ENCODE assay signal across 30 cellular contexts in genomic region chr5:3047212-3047774, GRCh38.
"Had no signal": no experiment of that assay in that cellular context is flagged by ENCODE, and none has a peak within 500 bp of the region (broad histone marks: within the 10 kb centered on the region; RNA-seq: fewer than 3 reads in every experiment).

No MANE protein-coding gene starts in this region.

- H3K9me3 ChIP-seq: ascending aorta, breast epithelium had no signal

- H3K4me3 Mint-ChIP-seq: activated CD4-positive, alpha-beta memory T cell treated with anti-CD3 and anti-CD28 coated beads for 36 hours; activated CD4-positive, alpha-beta T cell treated with anti-CD3 and anti-CD28 coated beads for 36 hours; activated CD4-positive, alpha-beta T cell treated with anti-CD3 and anti-CD28 coated beads, Interleukin-2, amount 10 ng/mL, durations not matched to agents 24 days and 14 days; activated CD8-positive, alpha-beta memory T cell treated with anti-CD3 and anti-CD28 coated beads, Interleukin-2, amount 10 ng/mL, durations not matched to agents 7 days and 5 days; activated CD8-positive, alpha-beta T cell treated with anti-CD3 and anti-CD28 coated beads, Interleukin-2, amount 10 ng/mL, durations not matched to agents 7 days and 5 days; activated naive CD4-positive, alpha-beta T cell treated with anti-CD3 and anti-CD28 coated beads for 36 hours; activated naive CD8-positive, alpha-beta T cell treated with anti-CD3 and anti-CD28 coated beads, Interleukin-2, amount 10 ng/mL, durations not matched to agents 7 days and 5 days; activated T-helper 1 cell treated with anti-CD3 and anti-CD28 coated beads, Interleukin-12 subunit alpha, Interleukin-12 subunit beta, Interleukin-2, Interleukin-4 antibody, amounts not matched to agents 30 ng/mL and 10 ng/mL and 1 ng/mL, durations not matched to agents 14 hours and 24 hours and 36 hours; brain; central memory CD8-positive, alpha-beta T cell; dendritic cell treated with granulocyte-macrophage colony-stimulating factor and Interleukin-4, amounts not matched to agents 40 ng/mL and 50 ng/mL, for 4 days; endodermal cell had no signal

- H3K4me1 Mint-ChIP-seq: activated CD4-positive, alpha-beta T cell treated with anti-CD3 and anti-CD28 coated beads for 36 hours; activated CD4-positive, alpha-beta T cell treated with anti-CD3 and anti-CD28 coated beads, Interleukin-2, amount 10 ng/mL, durations not matched to agents 24 days and 14 days; activated CD8-positive, alpha-beta memory T cell treated with anti-CD3 and anti-CD28 coated beads, Interleukin-2, amount 10 ng/mL, durations not matched to agents 7 days and 5 days; activated naive CD8-positive, alpha-beta T cell treated with anti-CD3 and anti-CD28 coated beads, Interleukin-2, amount 10 ng/mL, durations not matched to agents 7 days and 5 days; brain; central memory CD8-positive, alpha-beta T cell; endodermal cell had no signal

- H3K27me3 ChIP-seq: ascending aorta, breast epithelium, cardiac muscle cell had no signal

- H3K27ac Mint-ChIP-seq: activated CD4-positive, alpha-beta memory T cell treated with anti-CD3 and anti-CD28 coated beads for 36 hours; activated CD4-positive, alpha-beta T cell treated with anti-CD3 and anti-CD28 coated beads for 36 hours; activated CD4-positive, alpha-beta T cell treated with anti-CD3 and anti-CD28 coated beads, Interleukin-2, amount 10 ng/mL, durations not matched to agents 24 days and 14 days; activated CD8-positive, alpha-beta memory T cell treated with anti-CD3 and anti-CD28 coated beads, Interleukin-2, amount 10 ng/mL, durations not matched to agents 7 days and 5 days; activated CD8-positive, alpha-beta T cell treated with anti-CD3 and anti-CD28 coated beads, Interleukin-2, amount 10 ng/mL, durations not matched to agents 7 days and 5 days; activated naive CD4-positive, alpha-beta T cell treated with anti-CD3 and anti-CD28 coated beads for 36 hours; activated naive CD4-positive, alpha-beta T cell treated with anti-CD3 and anti-CD28 coated beads, Interleukin-2, amount 50 U/mL, for 72 hours; activated naive CD8-positive, alpha-beta T cell treated with anti-CD3 and anti-CD28 coated beads, Interleukin-2, amount 10 ng/mL, durations not matched to agents 7 days and 5 days; activated T-helper 1 cell treated with anti-CD3 and anti-CD28 coated beads, Interleukin-12 subunit alpha, Interleukin-12 subunit beta, Interleukin-2, Interleukin-4 antibody, amounts not matched to agents 30 ng/mL and 10 ng/mL and 1 ng/mL, durations not matched to agents 14 hours and 24 hours and 36 hours; activated T-helper 2 cell treated with anti-CD3 and anti-CD28 coated beads, Interferon-gamma antibody, Interleukin-2, Interleukin-4, amounts not matched to agents 10 μg/mL and 5 μg/mL and 100 μg/mL, durations not matched to agents 14 hours and 24 hours and 36 hours; brain; dendritic cell treated with granulocyte-macrophage colony-stimulating factor and Interleukin-4, amounts not matched to agents 40 ng/mL and 50 ng/mL, for 4 days; endodermal cell had no signal

- FAIRE-seq: frontal cortex had no signal

- H3K27ac ChIP-seq: ascending aorta, breast epithelium, cardiac muscle cell, coronary artery, dorsolateral prefrontal cortex had no signal

- ATAC-seq: activated CD4-positive, alpha-beta T cell treated with anti-CD3 and anti-CD28 coated beads for 36 hours; activated CD8-positive, alpha-beta memory T cell treated with anti-CD3 and anti-CD28 coated beads, Interleukin-2, amount 10 ng/mL, durations not matched to agents 7 days and 5 days; activated CD8-positive, alpha-beta T cell treated with anti-CD3 and anti-CD28 coated beads, Interleukin-2, amount 10 ng/mL, durations not matched to agents 7 days and 5 days; activated naive CD4-positive, alpha-beta T cell treated with anti-CD3 and anti-CD28 coated beads, Interleukin-2, amount 50 U/mL, for 72 hours; esophagus mucosa had no signal

- H3K9me3 Mint-ChIP-seq: activated naive CD4-positive, alpha-beta T cell treated with anti-CD3 and anti-CD28 coated beads for 36 hours; endodermal cell had no signal

- H3K4me3 ChIP-seq: ascending aorta, breast epithelium, cardiac muscle cell, coronary artery, dorsolateral prefrontal cortex had no signal

- H3K4me1 ChIP-seq: ascending aorta, breast epithelium had no signal

- H3K27me3 Mint-ChIP-seq: activated CD4-positive, alpha-beta memory T cell treated with anti-CD3 and anti-CD28 coated beads for 36 hours; activated CD4-positive, alpha-beta T cell treated with anti-CD3 and anti-CD28 coated beads, Interleukin-2, amount 10 ng/mL, durations not matched to agents 24 days and 14 days; activated CD8-positive, alpha-beta memory T cell treated with anti-CD3 and anti-CD28 coated beads, Interleukin-2, amount 10 ng/mL, durations not matched to agents 7 days and 5 days; activated naive CD8-positive, alpha-beta T cell treated with anti-CD3 and anti-CD28 coated beads, Interleukin-2, amount 10 ng/mL, durations not matched to agents 7 days and 5 days; central memory CD8-positive, alpha-beta T cell; dendritic cell treated with granulocyte-macrophage colony-stimulating factor and Interleukin-4, amounts not matched to agents 40 ng/mL and 50 ng/mL, for 4 days had no signal

- DNase-seq: activated CD4-positive, alpha-beta memory T cell treated with anti-CD3 and anti-CD28 coated beads for 36 hours; activated CD4-positive, alpha-beta T cell treated with anti-CD3 and anti-CD28 coated beads for 36 hours; activated CD4-positive, alpha-beta T cell treated with anti-CD3 and anti-CD28 coated beads, Interleukin-2, amount 10 ng/mL, durations not matched to agents 24 days and 14 days; activated CD4-positive, CD25-positive, alpha-beta regulatory T cell; activated CD4-positive, CD25-positive, alpha-beta regulatory T cell treated with anti-CD3 and anti-CD28 coated beads, Interleukin-2, amount 50 U/mL, for 72 hours; activated CD8-positive, alpha-beta memory T cell treated with anti-CD3 and anti-CD28 coated beads, Interleukin-2, amount 10 ng/mL, durations not matched to agents 7 days and 5 days; activated CD8-positive, alpha-beta memory T cell treated with anti-CD3 and anti-CD28 coated beads, Interleukin-2, amount 50 U/mL, for 4 hours; activated CD8-positive, alpha-beta T cell treated with anti-CD3 and anti-CD28 coated beads, Interleukin-2, amount 10 ng/mL, durations not matched to agents 7 days and 5 days; activated effector memory CD4-positive, alpha-beta T cell treated with anti-CD3 and anti-CD28 coated beads, Interleukin-2, amount 50 U/mL, for 16 hours; activated naive CD4-positive, alpha-beta T cell treated with anti-CD3 and anti-CD28 coated beads for 36 hours; activated naive CD8-positive, alpha-beta T cell treated with anti-CD3 and anti-CD28 coated beads, Interleukin-2, amount 10 ng/mL, durations not matched to agents 7 days and 5 days; activated T-cell treated with anti-CD3 and anti-CD28 coated beads, Interleukin-2, amount 50 U/mL, for 1 hour; activated T-cell treated with anti-CD3 and anti-CD28 coated beads, Interleukin-2, amount 50 U/mL, for 48 hours; dorsolateral prefrontal cortex; effector memory CD4-positive, alpha-beta T cell; endodermal cell; foreskin fibroblast; T-helper 2 cell had no signal

- H3K36me3 ChIP-seq: ascending aorta, breast epithelium, cardiac muscle cell had no signal

- H3K36me3 Mint-ChIP-seq: activated CD4-positive, alpha-beta memory T cell treated with anti-CD3 and anti-CD28 coated beads for 36 hours; activated CD8-positive, alpha-beta memory T cell treated with anti-CD3 and anti-CD28 coated beads, Interleukin-2, amount 10 ng/mL, durations not matched to agents 7 days and 5 days; activated naive CD4-positive, alpha-beta T cell treated with anti-CD3 and anti-CD28 coated beads, Interleukin-2, amount 50 U/mL, for 72 hours; activated naive CD8-positive, alpha-beta T cell treated with anti-CD3 and anti-CD28 coated beads, Interleukin-2, amount 10 ng/mL, durations not matched to agents 7 days and 5 days; brain had no signal
